In genomic region chrX:46967547-46967946, GRCh38 we compare ENCODE assay signal across 1 cellular context.
TF ChIP-seq lines count a peak whose summit lies in the region.

No MANE protein-coding gene starts in this region.

TF ChIP-seq in GM12878, 131 proteins besides CTCF, POLR2A, EP300 and RAD21 (continued from another document):
- TF ChIP-seq, protein P1, sequence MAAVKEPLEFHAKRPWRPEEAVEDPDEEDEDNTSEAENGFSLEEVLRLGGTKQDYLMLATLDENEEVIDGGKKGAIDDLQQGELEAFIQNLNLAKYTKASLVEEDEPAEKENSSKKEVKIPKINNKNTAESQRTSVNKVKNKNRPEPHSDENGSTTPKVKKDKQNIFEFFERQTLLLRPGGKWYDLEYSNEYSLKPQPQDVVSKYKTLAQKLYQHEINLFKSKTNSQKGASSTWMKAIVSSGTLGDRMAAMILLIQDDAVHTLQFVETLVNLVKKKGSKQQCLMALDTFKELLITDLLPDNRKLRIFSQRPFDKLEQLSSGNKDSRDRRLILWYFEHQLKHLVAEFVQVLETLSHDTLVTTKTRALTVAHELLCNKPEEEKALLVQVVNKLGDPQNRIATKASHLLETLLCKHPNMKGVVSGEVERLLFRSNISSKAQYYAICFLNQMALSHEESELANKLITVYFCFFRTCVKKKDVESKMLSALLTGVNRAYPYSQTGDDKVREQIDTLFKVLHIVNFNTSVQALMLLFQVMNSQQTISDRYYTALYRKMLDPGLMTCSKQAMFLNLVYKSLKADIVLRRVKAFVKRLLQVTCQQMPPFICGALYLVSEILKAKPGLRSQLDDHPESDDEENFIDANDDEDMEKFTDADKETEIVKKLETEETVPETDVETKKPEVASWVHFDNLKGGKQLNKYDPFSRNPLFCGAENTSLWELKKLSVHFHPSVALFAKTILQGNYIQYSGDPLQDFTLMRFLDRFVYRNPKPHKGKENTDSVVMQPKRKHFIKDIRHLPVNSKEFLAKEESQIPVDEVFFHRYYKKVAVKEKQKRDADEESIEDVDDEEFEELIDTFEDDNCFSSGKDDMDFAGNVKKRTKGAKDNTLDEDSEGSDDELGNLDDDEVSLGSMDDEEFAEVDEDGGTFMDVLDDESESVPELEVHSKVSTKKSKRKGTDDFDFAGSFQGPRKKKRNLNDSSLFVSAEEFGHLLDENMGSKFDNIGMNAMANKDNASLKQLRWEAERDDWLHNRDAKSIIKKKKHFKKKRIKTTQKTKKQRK (IDR thresholded peaks at IDR 0.05; ENCODE audit: low read depth, low read length), result no peak
- TF ChIP-seq, protein P2, sequence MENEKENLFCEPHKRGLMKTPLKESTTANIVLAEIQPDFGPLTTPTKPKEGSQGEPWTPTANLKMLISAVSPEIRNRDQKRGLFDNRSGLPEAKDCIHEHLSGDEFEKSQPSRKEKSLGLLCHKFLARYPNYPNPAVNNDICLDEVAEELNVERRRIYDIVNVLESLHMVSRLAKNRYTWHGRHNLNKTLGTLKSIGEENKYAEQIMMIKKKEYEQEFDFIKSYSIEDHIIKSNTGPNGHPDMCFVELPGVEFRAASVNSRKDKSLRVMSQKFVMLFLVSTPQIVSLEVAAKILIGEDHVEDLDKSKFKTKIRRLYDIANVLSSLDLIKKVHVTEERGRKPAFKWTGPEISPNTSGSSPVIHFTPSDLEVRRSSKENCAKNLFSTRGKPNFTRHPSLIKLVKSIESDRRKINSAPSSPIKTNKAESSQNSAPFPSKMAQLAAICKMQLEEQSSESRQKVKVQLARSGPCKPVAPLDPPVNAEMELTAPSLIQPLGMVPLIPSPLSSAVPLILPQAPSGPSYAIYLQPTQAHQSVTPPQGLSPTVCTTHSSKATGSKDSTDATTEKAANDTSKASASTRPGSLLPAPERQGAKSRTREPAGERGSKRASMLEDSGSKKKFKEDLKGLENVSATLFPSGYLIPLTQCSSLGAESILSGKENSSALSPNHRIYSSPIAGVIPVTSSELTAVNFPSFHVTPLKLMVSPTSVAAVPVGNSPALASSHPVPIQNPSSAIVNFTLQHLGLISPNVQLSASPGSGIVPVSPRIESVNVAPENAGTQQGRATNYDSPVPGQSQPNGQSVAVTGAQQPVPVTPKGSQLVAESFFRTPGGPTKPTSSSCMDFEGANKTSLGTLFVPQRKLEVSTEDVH (IDR thresholded peaks at IDR 0.05; ENCODE audit: low read depth, partially characterized antibody), result no peak
- TF ChIP-seq YBX1 (IDR thresholded peaks at IDR 0.05), result no peak
- no peak for TF ChIP-seq PAX8 (IDR thresholded peaks at IDR 0.05)
